1 cellular context compared by ENCODE assay signal in the genomic region with DNA sequence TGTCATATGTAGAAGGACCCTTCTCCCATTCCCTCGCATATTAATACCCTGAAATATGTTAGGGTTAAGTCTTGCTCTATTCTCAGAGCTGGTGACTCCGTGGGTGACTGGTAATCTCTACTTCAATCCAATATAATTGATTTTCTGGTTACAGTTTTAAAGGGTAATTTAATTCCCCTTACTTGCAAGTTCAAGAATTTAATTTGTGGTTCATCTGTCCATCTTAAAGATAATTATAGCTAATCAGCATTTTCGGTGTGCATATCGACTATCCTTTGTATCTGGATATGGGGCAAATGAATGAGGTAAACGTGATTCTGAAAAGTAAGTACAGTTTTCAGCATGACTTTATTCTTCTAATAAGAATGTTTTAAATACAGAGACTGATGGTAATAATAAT.
TF ChIP-seq lines count a peak whose summit lies in the region.

No MANE protein-coding gene starts in this region.

TF ChIP-seq in HepG2, 621 proteins besides CTCF, POLR2A, EP300 and RAD21 (continued from another document):
- TF ChIP-seq MAFK (conservative IDR thresholded peaks at IDR 0.05 in 1 of 2, IDR thresholded peaks at IDR 0.05 in 1 of 2; ENCODE audit: low read length in 2 of 2) = peak; percentile 62 to 71
